Comparison of ENCODE assay signal across 8 cellular contexts in the genomic region with DNA sequence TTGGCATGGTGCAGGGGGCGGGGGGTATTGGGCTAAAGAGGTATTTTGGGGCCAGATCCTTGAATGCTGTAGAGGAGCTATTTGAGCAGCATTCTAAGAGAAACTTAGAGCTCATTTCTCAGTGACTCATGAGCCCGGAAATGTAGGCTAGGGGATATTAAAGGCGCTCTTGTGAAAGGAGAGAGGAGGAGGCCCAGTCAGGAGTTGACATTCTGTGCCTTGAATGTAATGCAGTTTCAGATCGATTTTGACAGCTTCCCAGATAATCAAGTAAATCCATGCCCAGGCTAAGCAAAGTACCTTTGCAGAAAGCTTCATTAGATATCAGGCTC. TPM values are rescaled to one million over a fixed set of nuclear protein-coding genes. Genes with fewer than 3 reads are reported as not detected.
DNase-seq lines count a peak whose midpoint lies in the region; ATAC-seq, FAIRE-seq and TF ChIP-seq lines count a peak whose summit lies in the region.

No MANE protein-coding gene starts in this region.

- peaks cover 7% of the 10 kb centered on the region for H3F3A ChIP-seq in smooth muscle cell (ENCODE audit: low read depth)

- no peaks in the 10 kb centered on the region for H3K36me3 ChIP-seq in smooth muscle cell (ENCODE audit: low read depth)

- ATAC-seq in GM21381 (IDR thresholded peaks at IDR 0.05; ENCODE audit: unreplicated experiment) (peak; percentile 21), GM21825 (IDR thresholded peaks at IDR 0.05; ENCODE audit: unreplicated experiment) (no peak)

- TF ChIP-seq CTCF in C4-2B (conservative IDR thresholded peaks at IDR 0.05): no peak
- no peak for TF ChIP-seq CTCF in astrocyte of the spinal cord (IDR thresholded peaks at IDR 0.05; ENCODE audit: low read depth, low read length)
- no peak for TF ChIP-seq CTCF in smooth muscle cell (IDR thresholded peaks at IDR 0.05; ENCODE audit: borderline replicate concordance, insufficient read depth, poor library complexity, severe bottlenecking)

- peaks cover 53% of the 10 kb centered on the region for H4K20me1 ChIP-seq in smooth muscle cell (ENCODE audit: low read depth)

- peaks cover 12% of the 10 kb centered on the region for H3K4me1 ChIP-seq in smooth muscle cell (ENCODE audit: low read depth)

- H3K4me3 ChIP-seq in astrocyte of the spinal cord (ENCODE audit: low read depth, low read length): peak overlapping the region; percentile 82
- peak overlapping the region; percentile 78 for H3K4me3 ChIP-seq in smooth muscle cell

- H3K9me3 ChIP-seq in smooth muscle cell (replicated peaks; ENCODE audit: low read depth): no peaks in the 10 kb centered on the region

- H2AFZ ChIP-seq in smooth muscle cell (ENCODE audit: low read depth): no peak overlapping the region

- peak overlapping the region; percentile 97 for H3K9ac ChIP-seq in smooth muscle cell (ENCODE audit: low read depth)

- H3K27ac ChIP-seq in C4-2B: peak overlapping the region; percentile 85
- peak overlapping the region; percentile 84 for H3K27ac ChIP-seq in smooth muscle cell (ENCODE audit: low read depth)

- WGBS in smooth muscle cell (ENCODE audit: low lambda C conversion rate): 7% methylated on average over 4 of the region's 4 CpGs

- in situ Hi-C loops in astrocyte of the spinal cord (cut with HindIII; ENCODE audit: low sequenced_read_pairs): no loop called here

- peak overlapping the region; percentile 90 for H3K4me2 ChIP-seq in smooth muscle cell

- peaks cover 60% of the 10 kb centered on the region for H3K79me2 ChIP-seq in smooth muscle cell (ENCODE audit: low read depth)

- no peaks in the 10 kb centered on the region for H3K27me3 ChIP-seq in smooth muscle cell (ENCODE audit: low read depth)

- FAIRE-seq in RCC 7860 (lab: Jason Lieb, UNC): peak; percentile 18

- DNase-seq in RCC 7860 (ENCODE audit: low spot score) (peak; percentile 41), astrocyte of the spinal cord (ENCODE audit: low read depth, low spot score) (peak; percentile 81), iPS-NIHi7 (ENCODE audit: extremely low spot score) (peak; percentile 28), smooth muscle cell (lab: John Stamatoyannopoulos, UW; ENCODE audit: unreplicated experiment) (no peak), NCI-H1436 (lab: John Stamatoyannopoulos, UW) (no peak)

RNA-seq across cellular contexts. Expression of a gene that starts 1.4 kb away (rescaled TPM):
- 62.4 and 62.7 TPM in 2 replicates for total RNA-seq in smooth muscle cell
- polyA plus RNA-seq in smooth muscle cell: 21.7 and 25.5 TPM in 2 replicates

Comparison
In these comparisons a context has a peak if more than half of its experiments do, and no peak if none do; other contexts are left out.
1. DNase-seq: peak in RCC 7860 (single experiment), astrocyte of the spinal cord (single experiment) and iPS-NIHi7 (single experiment); none in smooth muscle cell (single experiment) and NCI-H1436 (single experiment).